8 cellular contexts compared by ENCODE assay signal in the genomic region with DNA sequence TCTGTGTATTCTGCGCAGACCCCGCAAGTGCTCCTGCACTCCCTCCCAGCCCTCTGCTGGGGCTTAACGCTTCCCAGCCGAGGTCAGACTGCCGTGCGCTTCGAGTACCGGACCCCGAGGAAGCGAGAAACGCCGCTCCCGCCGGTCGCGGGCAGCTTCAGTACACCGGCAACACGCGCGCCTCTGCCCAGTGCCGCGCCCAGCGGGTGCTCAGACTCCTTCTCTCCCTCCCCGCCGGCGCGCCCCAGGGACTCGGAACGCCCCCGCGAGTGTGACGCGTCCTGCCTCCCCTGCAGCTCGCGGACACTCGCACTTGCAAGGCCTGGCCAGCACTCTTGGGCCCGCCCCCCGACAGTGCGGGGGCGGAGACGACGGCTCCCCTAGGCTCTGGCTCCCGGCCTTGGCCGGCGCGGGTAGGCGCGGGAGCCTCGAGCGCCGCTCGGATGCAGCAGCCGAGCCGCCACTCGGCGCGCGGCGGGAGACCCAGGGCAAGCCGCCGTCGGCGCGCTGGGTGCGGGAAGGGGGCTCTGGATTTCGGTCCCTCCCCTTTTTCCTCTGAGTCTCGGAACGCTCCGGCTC. TPM values are rescaled to one million over a fixed set of nuclear protein-coding genes. Genes with fewer than 3 reads are reported as not detected.
A peak's percentile ranks its signal among the peaks of the same experiment; 100 is the strongest.
DNase-seq lines count a peak whose midpoint lies in the region; ATAC-seq and TF ChIP-seq lines count a peak whose summit lies in the region.

A gene with protein sequence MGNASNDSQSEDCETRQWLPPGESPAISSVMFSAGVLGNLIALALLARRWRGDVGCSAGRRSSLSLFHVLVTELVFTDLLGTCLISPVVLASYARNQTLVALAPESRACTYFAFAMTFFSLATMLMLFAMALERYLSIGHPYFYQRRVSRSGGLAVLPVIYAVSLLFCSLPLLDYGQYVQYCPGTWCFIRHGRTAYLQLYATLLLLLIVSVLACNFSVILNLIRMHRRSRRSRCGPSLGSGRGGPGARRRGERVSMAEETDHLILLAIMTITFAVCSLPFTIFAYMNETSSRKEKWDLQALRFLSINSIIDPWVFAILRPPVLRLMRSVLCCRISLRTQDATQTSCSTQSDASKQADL (plus strand): TSS at position 410 of the 579 bp plus-strand sequence. CDS start 237 bp downstream, outside the sequence.

- intact Hi-C loops in MCF 10A (cut with micrococcal nuclease): no loop called here

- H3K4me3 ChIP-seq in BJ (ENCODE audit: low read depth, low read length): peak within 1 kb of the TSS; percentile 48

- H3K9me3 Mint-ChIP-seq in MCF 10A (ENCODE audit: unreplicated experiment): no peaks in the 10 kb centered on the region

- POLR2A ChIA-PET in BJ (lab: Charles Lee) (no interaction called here), MCF 10A (lab: Yijun Ruan, JAX) (interaction anchor here (0.7 to 1.3 kb wide), 5 partner anchors 9 to 162 kb away, joined by 3 to 4 read pairs (median 3); no protein-coding TSS in a partner anchor)

- H3K36me3 ChIP-seq in BJ (ENCODE audit: control insufficient read depth, insufficient read depth, low read length): no peaks in the 10 kb centered on the region

- CTCF ChIA-PET in BJ (lab: Yijun Ruan, JAX): interaction anchor here (0.8 to 1.1 kb wide), 3 partner anchors 10 to 144 kb away, joined by 3 to 4 read pairs (median 3); no protein-coding TSS in a partner anchor
- CTCF ChIA-PET in MCF 10A (lab: Yijun Ruan, JAX): no interaction called here

- ATAC-seq in GM19452 (IDR thresholded peaks at IDR 0.05; ENCODE audit: unreplicated experiment): peak; percentile 52

- no TSS peak for BruUV-seq in MCF 10A (replicated peaks; lab: Mats Ljungman, UMichigan)

- H3K4me1 Mint-ChIP-seq in MCF 10A (ENCODE audit: insufficient read depth, unreplicated experiment): peaks cover 17% of the 10 kb centered on the region

- TF ChIP-seq CTCF in BJ (IDR thresholded peaks at IDR 0.05; ENCODE audit: insufficient read depth, low read depth, low read length) (no peak), VCaP (conservative IDR thresholded peaks at IDR 0.05) (no peak), MCF 10A (IDR thresholded peaks at IDR 0.05; ENCODE audit: unreplicated experiment) (no peak)

- H3K27ac ChIP-seq in VCaP: peak within 1 kb of the TSS; percentile 66

- no peaks in the 10 kb centered on the region for H3K36me3 Mint-ChIP-seq in MCF 10A (ENCODE audit: insufficient read depth, unreplicated experiment)

- H3K4me3 Mint-ChIP-seq in MCF 10A (ENCODE audit: unreplicated experiment): peak within 1 kb of the TSS; percentile 73

- no peak for DNase-seq in BJ (ENCODE audit: low read depth)
- DNase-seq in Kasumi-1 (lab: John Stamatoyannopoulos, UW): peak; percentile 66 to 74
- DNase-seq in MCF 10A (ENCODE audit: unreplicated experiment): peak; percentile 92
- DNase-seq in inferior parietal cortex (ENCODE audit: extremely low spot score): peak; percentile 17
- peak; percentile 67 for DNase-seq in stimulated activated CD4-positive, alpha-beta T cell treated with anti-CD3 and anti-CD28 coated beads, Interleukin-12 subunit alpha, Interleukin-12 subunit beta, amount 100 ng/mL, for 4 hours
- no peak for DNase-seq in SW 1271 (lab: John Stamatoyannopoulos, UW)

- H3K27me3 ChIP-seq in BJ (ENCODE audit: control insufficient read depth, insufficient read depth, low read length): peaks cover 7% of the 10 kb centered on the region; the same call in 1 of the 2 replicates

- peak within 1 kb of the TSS; percentile 24 for H3K27ac Mint-ChIP-seq in MCF 10A (ENCODE audit: low read depth, unreplicated experiment)

- H3K27me3 Mint-ChIP-seq in MCF 10A (ENCODE audit: insufficient read depth, unreplicated experiment): peaks cover 12% of the 10 kb centered on the region

RNA-seq across cellular contexts. Expression of the gene that starts here (rescaled TPM):
- 0.43 and 0.71 TPM in 2 replicates for polyA plus RNA-seq in BJ (2011; rRNA removed)
- polyA minus RNA-seq in BJ (2011; rRNA and poly(A)+ RNA removed): 0.21 and 0.24 TPM in 2 replicates
- 0.12 TPM in 2 replicates for total RNA-seq in MCF 10A (2022)

Comparison
In these comparisons a context has a peak if more than half of its experiments do, and no peak if none do; other contexts are left out.
1. Peak in DNase-seq in MCF 10A; RNA of the gene not detected or under 1 TPM.
2. DNase-seq: peak in Kasumi-1 (2 of 2), inferior parietal cortex (single experiment) and stimulated activated CD4-positive, alpha-beta T cell treated with anti-CD3 and anti-CD28 coated beads, Interleukin-12 subunit alpha, Interleukin-12 subunit beta, amount 100 ng/mL, for 4 hours (single experiment); none in BJ (single experiment) and SW 1271 (0 of 2).